Comparison of ENCODE assay signal across 22 cellular contexts in the genomic region with DNA sequence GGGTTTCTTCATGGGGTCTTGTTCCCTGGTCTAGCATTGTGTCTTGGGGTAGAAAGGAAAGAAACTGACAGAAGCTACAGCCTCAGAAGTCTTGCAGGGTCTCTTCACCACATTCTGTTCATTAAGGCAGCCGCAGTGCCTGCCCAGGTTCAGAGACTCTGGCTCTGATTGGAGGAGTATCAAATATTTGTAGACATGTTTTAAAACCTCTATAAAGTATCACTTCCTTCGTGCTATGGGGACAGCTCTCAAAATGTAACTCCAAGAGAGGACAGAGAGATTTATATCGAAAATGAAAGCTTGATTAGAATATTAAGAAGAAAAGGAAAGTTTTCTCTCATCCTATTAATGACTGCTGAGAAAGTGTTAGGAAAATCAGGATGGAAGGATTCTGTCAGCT.
A peak's percentile ranks its signal among the peaks of the same experiment; 100 is the strongest.
DNase-seq lines count a peak whose midpoint lies in the region; ATAC-seq lines count a peak whose summit lies in the region.
"Had no signal": no experiment of that assay in that cellular context is flagged by ENCODE, and none has a peak within 500 bp of the region (broad histone marks: within the 10 kb centered on the region; RNA-seq: fewer than 3 reads in every experiment).

No MANE protein-coding gene starts in this region.

- H3K4me1 Mint-ChIP-seq in activated naive CD4-positive, alpha-beta T cell treated with anti-CD3 and anti-CD28 coated beads, Interleukin-2, amount 50 U/mL, for 24 hours = peaks cover 43% of the 10 kb centered on the region
- peaks cover 39 to 60% of the 10 kb centered on the region in 2 donors for H3K4me1 Mint-ChIP-seq in immature natural killer cell

- H3K36me3 Mint-ChIP-seq in activated naive CD4-positive, alpha-beta T cell treated with anti-CD3 and anti-CD28 coated beads, Interleukin-2, amount 50 U/mL, for 24 hours = peaks cover 21% of the 10 kb centered on the region
- peaks cover 0 to 7% (median 3%) of the 10 kb centered on the region in 3 donors for H3K36me3 Mint-ChIP-seq in immature natural killer cell

- intact Hi-C loops in left ventricle myocardium superior (cut with micrococcal nuclease) = no loop called here

- DNase-seq in activated naive CD4-positive, alpha-beta T cell treated with Interleukin-2 at 50 U/mL for 16 hours = no peak
- DNase-seq in immature natural killer cell (no peak), NCI-H2171 treated with DMSO at 0.1 percent for 48 hours (lab: John Stamatoyannopoulos, UW) (no peak), left ventricle myocardium superior (no peak)
- DNase-seq: ACHN; activated CD4-positive, CD25-positive, alpha-beta regulatory T cell treated with anti-CD3 and anti-CD28 coated beads, Interleukin-2, amount 50 U/mL, for 72 hours; activated effector memory CD4-positive, alpha-beta T cell treated with Interleukin-2 at 50 U/mL for 16 hours; adrenal gland; effector CD4-positive, alpha-beta T cell; erythroblast; HCEC 1CT; head of caudate nucleus; mammary epithelial cell; MV-4-11; NCI-H1694; NCI-H2171; NCI-H526; psoas muscle; stimulated activated CD8-positive, alpha-beta memory T cell treated with anti-CD3 and anti-CD28 coated beads, Interleukin-4, amount 100 ng/mL, for 48 hours had no signal

- no peak overlapping the region for H3K4me3 Mint-ChIP-seq in activated naive CD4-positive, alpha-beta T cell treated with anti-CD3 and anti-CD28 coated beads, Interleukin-2, amount 50 U/mL, for 24 hours
- H3K4me3 Mint-ChIP-seq in immature natural killer cell = no peak overlapping the region

- ATAC-seq in HG03565 (IDR thresholded peaks at IDR 0.05; ENCODE audit: unreplicated experiment) = peak; percentile 48
- ATAC-seq in left ventricle myocardium superior = no peak
- ATAC-seq in GM21447 (IDR thresholded peaks at IDR 0.05; ENCODE audit: unreplicated experiment) = no peak
- ATAC-seq: psoas muscle had no signal

- H3K9me3 Mint-ChIP-seq in activated naive CD4-positive, alpha-beta T cell treated with anti-CD3 and anti-CD28 coated beads, Interleukin-2, amount 50 U/mL, for 24 hours = no peaks in the 10 kb centered on the region
- H3K9me3 Mint-ChIP-seq in immature natural killer cell = no peaks in the 10 kb centered on the region

- no peaks in the 10 kb centered on the region for H3K27me3 Mint-ChIP-seq in activated naive CD4-positive, alpha-beta T cell treated with anti-CD3 and anti-CD28 coated beads, Interleukin-2, amount 50 U/mL, for 24 hours
- peaks cover 0 to 2% (median 0%) of the 10 kb centered on the region in 3 donors for H3K27me3 Mint-ChIP-seq in immature natural killer cell (ENCODE audit: low read depth in 3 of 3)

- H3K27ac Mint-ChIP-seq in activated naive CD4-positive, alpha-beta T cell treated with anti-CD3 and anti-CD28 coated beads, Interleukin-2, amount 50 U/mL, for 24 hours = peak overlapping the region; percentile 68
- peak overlapping the region in 5 of 6 donors; percentile 13 to 78 (median 43) for H3K27ac Mint-ChIP-seq in immature natural killer cell
